In the genomic region with DNA sequence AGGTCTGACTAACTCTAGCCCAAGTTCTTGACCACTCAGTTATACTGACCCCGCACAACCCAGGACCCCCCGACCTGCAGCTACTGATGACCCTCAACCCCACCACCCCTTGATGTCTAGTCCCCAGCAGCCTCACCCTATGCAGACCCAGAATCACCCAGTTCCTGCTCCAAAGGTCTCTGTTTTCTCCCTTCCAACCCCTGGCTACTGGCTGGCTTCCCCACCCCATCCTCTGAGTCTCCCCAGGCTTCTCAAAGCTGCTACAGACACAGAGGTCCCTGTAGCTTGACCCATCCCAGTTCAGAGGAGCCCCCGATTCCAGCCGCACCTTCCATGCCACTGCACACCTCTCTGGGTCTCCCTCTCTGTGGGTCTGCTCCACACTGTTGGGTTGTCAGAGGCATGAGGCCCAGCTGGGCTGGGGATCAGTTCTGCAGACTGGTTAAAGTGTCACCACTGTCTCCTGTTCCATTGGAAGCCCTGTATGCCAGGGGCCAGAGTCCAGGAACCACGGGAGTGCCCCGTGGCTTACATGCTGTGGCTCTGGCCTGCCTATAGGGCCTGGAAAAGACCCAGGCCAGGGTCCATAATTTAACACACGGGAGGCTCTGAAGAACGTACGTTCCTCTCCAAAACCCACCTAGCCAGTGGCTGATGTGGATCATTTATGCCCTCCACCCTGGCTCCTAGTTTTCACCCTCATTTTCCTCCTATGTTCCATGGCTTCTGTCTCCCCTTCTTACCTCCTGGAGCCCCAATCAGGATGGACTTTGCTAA, we compare ENCODE assay signal across 1 cellular context.
TF ChIP-seq lines count a peak whose summit lies in the region.

No MANE protein-coding gene starts in this region.

TF ChIP-seq in HepG2, 621 proteins besides CTCF, POLR2A, EP300 and RAD21 (continued from another document and continues in another):
- TF ChIP-seq, protein P1, sequence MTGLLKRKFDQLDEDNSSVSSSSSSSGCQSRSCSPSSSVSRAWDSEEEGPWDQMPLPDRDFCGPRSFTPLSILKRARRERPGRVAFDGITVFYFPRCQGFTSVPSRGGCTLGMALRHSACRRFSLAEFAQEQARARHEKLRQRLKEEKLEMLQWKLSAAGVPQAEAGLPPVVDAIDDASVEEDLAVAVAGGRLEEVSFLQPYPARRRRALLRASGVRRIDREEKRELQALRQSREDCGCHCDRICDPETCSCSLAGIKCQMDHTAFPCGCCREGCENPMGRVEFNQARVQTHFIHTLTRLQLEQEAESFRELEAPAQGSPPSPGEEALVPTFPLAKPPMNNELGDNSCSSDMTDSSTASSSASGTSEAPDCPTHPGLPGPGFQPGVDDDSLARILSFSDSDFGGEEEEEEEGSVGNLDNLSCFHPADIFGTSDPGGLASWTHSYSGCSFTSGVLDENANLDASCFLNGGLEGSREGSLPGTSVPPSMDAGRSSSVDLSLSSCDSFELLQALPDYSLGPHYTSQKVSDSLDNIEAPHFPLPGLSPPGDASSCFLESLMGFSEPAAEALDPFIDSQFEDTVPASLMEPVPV (CRISPR knock-in tag; IDR thresholded peaks at IDR 0.05), result no peak
- TF ChIP-seq MED8 (CRISPR knock-in tag; IDR thresholded peaks at IDR 0.05; ENCODE audit: insufficient replicate concordance), result peak; percentile 47
- peak; percentile 83; the same call in 1 of the 2 replicates for TF ChIP-seq ZBTB20 (CRISPR knock-in tag; IDR thresholded peaks at IDR 0.05; ENCODE audit: borderline replicate concordance, low read depth)
- TF ChIP-seq RORA (CRISPR knock-in tag; IDR thresholded peaks at IDR 0.05), result no peak
- peak; percentile 73 for TF ChIP-seq SALL2 (CRISPR knock-in tag; IDR thresholded peaks at IDR 0.05)
- peak; percentile 92 for TF ChIP-seq DR1 (CRISPR knock-in tag; IDR thresholded peaks at IDR 0.05)
- no peak for TF ChIP-seq MLLT10 (CRISPR knock-in tag; IDR thresholded peaks at IDR 0.05)
- peak; percentile 90 for TF ChIP-seq ZNF274 (CRISPR knock-in tag; IDR thresholded peaks at IDR 0.05)
- TF ChIP-seq MIXL1 (CRISPR knock-in tag; IDR thresholded peaks at IDR 0.05), result peak; percentile 89
- peak; percentile 85 for TF ChIP-seq RXRB (CRISPR knock-in tag; IDR thresholded peaks at IDR 0.05; ENCODE audit: borderline replicate concordance)
- TF ChIP-seq REL (CRISPR knock-in tag; conservative IDR thresholded peaks at IDR 0.05), result no peak
- TF ChIP-seq HOXA7 (CRISPR knock-in tag; IDR thresholded peaks at IDR 0.05), result no peak
- TF ChIP-seq, protein P2, sequence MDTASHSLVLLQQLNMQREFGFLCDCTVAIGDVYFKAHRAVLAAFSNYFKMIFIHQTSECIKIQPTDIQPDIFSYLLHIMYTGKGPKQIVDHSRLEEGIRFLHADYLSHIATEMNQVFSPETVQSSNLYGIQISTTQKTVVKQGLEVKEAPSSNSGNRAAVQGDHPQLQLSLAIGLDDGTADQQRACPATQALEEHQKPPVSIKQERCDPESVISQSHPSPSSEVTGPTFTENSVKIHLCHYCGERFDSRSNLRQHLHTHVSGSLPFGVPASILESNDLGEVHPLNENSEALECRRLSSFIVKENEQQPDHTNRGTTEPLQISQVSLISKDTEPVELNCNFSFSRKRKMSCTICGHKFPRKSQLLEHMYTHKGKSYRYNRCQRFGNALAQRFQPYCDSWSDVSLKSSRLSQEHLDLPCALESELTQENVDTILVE (CRISPR knock-in tag; IDR thresholded peaks at IDR 0.05), result no peak
- no peak for TF ChIP-seq ZNF660 (CRISPR knock-in tag; IDR thresholded peaks at IDR 0.05; ENCODE audit: borderline replicate concordance, low read depth)
- peak; percentile 97 for TF ChIP-seq PAXIP1 (CRISPR knock-in tag; conservative IDR thresholded peaks at IDR 0.05)
- TF ChIP-seq NR2F6 (IDR thresholded peaks at IDR 0.05), result peak; percentile 31; the same call in 1 of the 2 replicates
- TF ChIP-seq NR2F6 (CRISPR knock-in tag; IDR thresholded peaks at IDR 0.05), result peak; percentile 52
- TF ChIP-seq, protein P3, sequence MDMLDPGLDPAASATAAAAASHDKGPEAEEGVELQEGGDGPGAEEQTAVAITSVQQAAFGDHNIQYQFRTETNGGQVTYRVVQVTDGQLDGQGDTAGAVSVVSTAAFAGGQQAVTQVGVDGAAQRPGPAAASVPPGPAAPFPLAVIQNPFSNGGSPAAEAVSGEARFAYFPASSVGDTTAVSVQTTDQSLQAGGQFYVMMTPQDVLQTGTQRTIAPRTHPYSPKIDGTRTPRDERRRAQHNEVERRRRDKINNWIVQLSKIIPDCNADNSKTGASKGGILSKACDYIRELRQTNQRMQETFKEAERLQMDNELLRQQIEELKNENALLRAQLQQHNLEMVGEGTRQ (IDR thresholded peaks at IDR 0.05; ENCODE audit: low read depth, low read length), result no peak
- TF ChIP-seq, protein P3 (CRISPR knock-in tag; IDR thresholded peaks at IDR 0.05; ENCODE audit: borderline replicate concordance), result no peak
- TF ChIP-seq STAG1 (CRISPR knock-in tag; IDR thresholded peaks at IDR 0.05), result 0 out of 2 replicates have a peak, but pooled peaks have one; percentile 13
- peak; percentile 70; the same call in 1 of the 2 replicates for TF ChIP-seq MEF2D (CRISPR knock-in tag; IDR thresholded peaks at IDR 0.05)
- TF ChIP-seq, protein P4, sequence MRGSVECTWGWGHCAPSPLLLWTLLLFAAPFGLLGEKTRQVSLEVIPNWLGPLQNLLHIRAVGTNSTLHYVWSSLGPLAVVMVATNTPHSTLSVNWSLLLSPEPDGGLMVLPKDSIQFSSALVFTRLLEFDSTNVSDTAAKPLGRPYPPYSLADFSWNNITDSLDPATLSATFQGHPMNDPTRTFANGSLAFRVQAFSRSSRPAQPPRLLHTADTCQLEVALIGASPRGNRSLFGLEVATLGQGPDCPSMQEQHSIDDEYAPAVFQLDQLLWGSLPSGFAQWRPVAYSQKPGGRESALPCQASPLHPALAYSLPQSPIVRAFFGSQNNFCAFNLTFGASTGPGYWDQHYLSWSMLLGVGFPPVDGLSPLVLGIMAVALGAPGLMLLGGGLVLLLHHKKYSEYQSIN (CRISPR knock-in tag; IDR thresholded peaks at IDR 0.05; ENCODE audit: borderline replicate concordance), result no peak
- peak; percentile 88; the same call in 1 of the 2 replicates for TF ChIP-seq ZNF580 (CRISPR knock-in tag; IDR thresholded peaks at IDR 0.05; ENCODE audit: borderline replicate concordance, low read depth)
- TF ChIP-seq CREB1 (IDR thresholded peaks at IDR 0.05), result no peak
- TF ChIP-seq CREB1 (CRISPR knock-in tag; IDR thresholded peaks at IDR 0.05), result no peak
- peak; percentile 70 for TF ChIP-seq ZNF263 (CRISPR knock-in tag; IDR thresholded peaks at IDR 0.05)
- TF ChIP-seq ZNF839 (CRISPR knock-in tag; IDR thresholded peaks at IDR 0.05; ENCODE audit: borderline replicate concordance), result no peak
- TF ChIP-seq, protein P5, sequence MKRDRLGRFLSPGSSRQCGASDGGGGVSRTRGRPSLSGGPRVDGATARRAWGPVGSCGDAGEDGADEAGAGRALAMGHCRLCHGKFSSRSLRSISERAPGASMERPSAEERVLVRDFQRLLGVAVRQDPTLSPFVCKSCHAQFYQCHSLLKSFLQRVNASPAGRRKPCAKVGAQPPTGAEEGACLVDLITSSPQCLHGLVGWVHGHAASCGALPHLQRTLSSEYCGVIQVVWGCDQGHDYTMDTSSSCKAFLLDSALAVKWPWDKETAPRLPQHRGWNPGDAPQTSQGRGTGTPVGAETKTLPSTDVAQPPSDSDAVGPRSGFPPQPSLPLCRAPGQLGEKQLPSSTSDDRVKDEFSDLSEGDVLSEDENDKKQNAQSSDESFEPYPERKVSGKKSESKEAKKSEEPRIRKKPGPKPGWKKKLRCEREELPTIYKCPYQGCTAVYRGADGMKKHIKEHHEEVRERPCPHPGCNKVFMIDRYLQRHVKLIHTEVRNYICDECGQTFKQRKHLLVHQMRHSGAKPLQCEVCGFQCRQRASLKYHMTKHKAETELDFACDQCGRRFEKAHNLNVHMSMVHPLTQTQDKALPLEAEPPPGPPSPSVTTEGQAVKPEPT (CRISPR knock-in tag; IDR thresholded peaks at IDR 0.05; ENCODE audit: low read depth), result peak; percentile 93
- TF ChIP-seq SP4 (CRISPR knock-in tag; IDR thresholded peaks at IDR 0.05), result no peak
- TF ChIP-seq, protein P6, sequence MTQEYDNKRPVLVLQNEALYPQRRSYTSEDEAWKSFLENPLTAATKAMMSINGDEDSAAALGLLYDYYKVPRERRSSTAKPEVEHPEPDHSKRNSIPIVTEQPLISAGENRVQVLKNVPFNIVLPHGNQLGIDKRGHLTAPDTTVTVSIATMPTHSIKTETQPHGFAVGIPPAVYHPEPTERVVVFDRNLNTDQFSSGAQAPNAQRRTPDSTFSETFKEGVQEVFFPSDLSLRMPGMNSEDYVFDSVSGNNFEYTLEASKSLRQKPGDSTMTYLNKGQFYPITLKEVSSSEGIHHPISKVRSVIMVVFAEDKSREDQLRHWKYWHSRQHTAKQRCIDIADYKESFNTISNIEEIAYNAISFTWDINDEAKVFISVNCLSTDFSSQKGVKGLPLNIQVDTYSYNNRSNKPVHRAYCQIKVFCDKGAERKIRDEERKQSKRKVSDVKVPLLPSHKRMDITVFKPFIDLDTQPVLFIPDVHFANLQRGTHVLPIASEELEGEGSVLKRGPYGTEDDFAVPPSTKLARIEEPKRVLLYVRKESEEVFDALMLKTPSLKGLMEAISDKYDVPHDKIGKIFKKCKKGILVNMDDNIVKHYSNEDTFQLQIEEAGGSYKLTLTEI (CRISPR knock-in tag; conservative IDR thresholded peaks at IDR 0.05), result no peak
- no peak for TF ChIP-seq HNRNPLL (IDR thresholded peaks at IDR 0.05; ENCODE audit: low read depth, low read length, poor library complexity, severe bottlenecking)
- TF ChIP-seq IRF9 (CRISPR knock-in tag; IDR thresholded peaks at IDR 0.05; ENCODE audit: borderline replicate concordance), result peak; percentile 91
- TF ChIP-seq ARID4A (CRISPR knock-in tag; IDR thresholded peaks at IDR 0.05; ENCODE audit: borderline replicate concordance), result peak; percentile 86
- peak; percentile 91 for TF ChIP-seq WIZ (CRISPR knock-in tag; IDR thresholded peaks at IDR 0.05)
- TF ChIP-seq HMG20B (CRISPR knock-in tag; conservative IDR thresholded peaks at IDR 0.05), result peak; percentile 54; the same call in 1 of the 2 replicates
- TF ChIP-seq SRSF1 (optimal IDR thresholded peaks at IDR 0.05; ENCODE audit: low read depth, low read length), result no peak
- no peak for TF ChIP-seq SOX6 (IDR thresholded peaks at IDR 0.05)
- peak; percentile 80 for TF ChIP-seq SOX6 (CRISPR knock-in tag; IDR thresholded peaks at IDR 0.05)
- no peak for TF ChIP-seq CENPX (CRISPR knock-in tag; IDR thresholded peaks at IDR 0.05)
